21 cellular contexts compared by ENCODE assay signal in the genomic region with DNA sequence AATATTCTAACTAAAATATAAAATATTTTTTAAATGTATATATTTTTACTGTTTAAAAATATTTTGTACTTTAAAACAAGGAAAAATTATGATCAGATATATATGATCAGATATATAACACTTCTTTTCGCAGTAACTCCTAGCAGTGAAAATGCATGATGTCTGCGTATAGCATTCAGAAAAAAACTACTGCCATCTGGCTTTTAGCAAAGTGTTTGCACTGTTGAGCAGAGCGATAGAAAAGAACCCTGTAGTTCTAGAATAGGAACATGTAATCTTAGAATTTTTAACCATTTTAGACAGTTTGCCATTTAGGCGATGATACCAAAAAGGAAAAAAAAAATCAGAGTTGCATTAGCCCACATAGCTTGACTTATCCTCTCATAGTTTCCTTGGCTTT.
A peak's percentile ranks its signal among the peaks of the same experiment; 100 is the strongest.
DNase-seq lines count a peak whose midpoint lies in the region; ATAC-seq, FAIRE-seq and TF ChIP-seq lines count a peak whose summit lies in the region.
"Had no signal": no experiment of that assay in that cellular context is flagged by ENCODE, and none has a peak within 500 bp of the region (broad histone marks: within the 10 kb centered on the region; RNA-seq: fewer than 3 reads in every experiment).

No MANE protein-coding gene starts in this region.

- H3K36me3 ChIP-seq in Karpas-422 (ENCODE audit: insufficient read depth, low read length) = no peaks in the 10 kb centered on the region

- H3K36me3 Mint-ChIP-seq in nephron (ENCODE audit: low read depth) = no peaks in the 10 kb centered on the region
- H3K36me3 Mint-ChIP-seq in activated T-cell treated with anti-CD3 and anti-CD28 coated beads, Interleukin-2, amount 50 U/mL, for 4 hours (ENCODE audit: insufficient read depth) = no peaks in the 10 kb centered on the region
- H3K36me3 Mint-ChIP-seq: activated naive CD8-positive, alpha-beta T cell treated with anti-CD3 and anti-CD28 coated beads, Interleukin-2, amount 10 ng/mL, durations not matched to agents 7 days and 5 days had no signal

- H3K27ac ChIP-seq in dorsolateral prefrontal cortex (no peak overlapping the region), Karpas-422 (ENCODE audit: low read length) (no peak overlapping the region)

- TF ChIP-seq CTCF in dorsolateral prefrontal cortex (IDR thresholded peaks at IDR 0.05 in 54 of 56, conservative IDR thresholded peaks at IDR 0.05 in 2 of 56; ENCODE audit: low read depth in 1 of 56, partially characterized antibody in 56 of 56) (peak in 52 of 56 donors; percentile 12 to 62 (median 40)), nephron (IDR thresholded peaks at IDR 0.05; ENCODE audit: unreplicated experiment in 3 of 3) (peak; percentile 48 to 54 (median 49))

- intact Hi-C loops in dorsolateral prefrontal cortex (cut with DNase I) = no loop called here

- in situ Hi-C loops in G401 (cut with HindIII; ENCODE audit: low sequenced_read_pairs) = no loop called here

- FAIRE-seq in A204.1 (lab: Jason Lieb, UNC) = peak; percentile 9
- FAIRE-seq: GM12892 had no signal

- no peak overlapping the region for H3K4me3 ChIP-seq in dorsolateral prefrontal cortex
- no peak overlapping the region for H3K4me3 ChIP-seq in Karpas-422 (ENCODE audit: low read length)
- H3K4me3 ChIP-seq: mucosa of descending colon had no signal

- H4K20me1 ChIP-seq in Karpas-422 (ENCODE audit: insufficient read depth, low read depth, low read length) = no peaks in the 10 kb centered on the region

- H3K9me2 ChIP-seq in Karpas-422 (replicated peaks; ENCODE audit: insufficient read depth, low read length) = no peaks in the 10 kb centered on the region

- DNase-seq in G401 (ENCODE audit: low spot score) = peak; percentile 8
- DNase-seq in dorsolateral prefrontal cortex = no peak
- no peak for DNase-seq in Karpas-422
- DNase-seq in activated T-cell treated with anti-CD3 and anti-CD28 coated beads, Interleukin-2, amount 50 U/mL, for 4 hours = no peak
- DNase-seq: activated CD4-positive, alpha-beta memory T cell treated with anti-CD3 and anti-CD28 coated beads, Interleukin-2, amount 10 ng/mL, durations not matched to agents 7 days and 5 days; activated naive CD8-positive, alpha-beta T cell treated with anti-CD3 and anti-CD28 coated beads, Interleukin-2, amount 10 ng/mL, durations not matched to agents 7 days and 5 days; AML-193; Caco-2; GF-D8; mucosa of descending colon; MV-4-11; NCI-H2029; NCI-H526 treated with DMSO at 0.1 percent for 48 hours; RPMI8226; stimulated activated CD4-positive, alpha-beta T cell treated with anti-CD3 and anti-CD28 coated beads, Interleukin-4, amount 100 ng/mL, for 1 hour; substantia nigra had no signal

- H3K9ac ChIP-seq in Karpas-422 (ENCODE audit: low read length) = no peak overlapping the region

- H3K4me3 Mint-ChIP-seq in nephron = no peak overlapping the region
- no peak overlapping the region for H3K4me3 Mint-ChIP-seq in activated T-cell treated with anti-CD3 and anti-CD28 coated beads, Interleukin-2, amount 50 U/mL, for 4 hours
- H3K4me3 Mint-ChIP-seq: activated CD4-positive, alpha-beta memory T cell treated with anti-CD3 and anti-CD28 coated beads, Interleukin-2, amount 10 ng/mL, durations not matched to agents 7 days and 5 days; activated naive CD8-positive, alpha-beta T cell treated with anti-CD3 and anti-CD28 coated beads, Interleukin-2, amount 10 ng/mL, durations not matched to agents 7 days and 5 days had no signal

- no peak for ATAC-seq in activated T-cell treated with anti-CD3 and anti-CD28 coated beads, Interleukin-2, amount 50 U/mL, for 4 hours
- no peak for ATAC-seq in HG03342 (IDR thresholded peaks at IDR 0.05; ENCODE audit: unreplicated experiment)
- ATAC-seq in HG03460 (IDR thresholded peaks at IDR 0.05; ENCODE audit: unreplicated experiment) = no peak
- ATAC-seq: mucosa of descending colon had no signal

- H2AFZ ChIP-seq in Karpas-422 (ENCODE audit: low read length) = no peak overlapping the region

- peaks cover 3% of the 10 kb centered on the region for H3K9me3 Mint-ChIP-seq in nephron
- H3K9me3 Mint-ChIP-seq in activated T-cell treated with anti-CD3 and anti-CD28 coated beads, Interleukin-2, amount 50 U/mL, for 4 hours = no peaks in the 10 kb centered on the region

- no peak overlapping the region for H3K4me2 ChIP-seq in Karpas-422 (ENCODE audit: low read depth, low read length, poor library complexity, severe bottlenecking)

- H3K27me3 ChIP-seq in dorsolateral prefrontal cortex = peaks cover 0 to 4% (median 0%) of the 10 kb centered on the region in 45 donors
- H3K27me3 ChIP-seq in Karpas-422 (ENCODE audit: low read length) = no peaks in the 10 kb centered on the region

- H3K4me1 Mint-ChIP-seq in nephron = peaks cover 22% of the 10 kb centered on the region
- no peaks in the 10 kb centered on the region for H3K4me1 Mint-ChIP-seq in activated T-cell treated with anti-CD3 and anti-CD28 coated beads, Interleukin-2, amount 50 U/mL, for 4 hours (ENCODE audit: low read depth)
- H3K4me1 Mint-ChIP-seq: activated CD4-positive, alpha-beta memory T cell treated with anti-CD3 and anti-CD28 coated beads, Interleukin-2, amount 10 ng/mL, durations not matched to agents 7 days and 5 days; activated naive CD8-positive, alpha-beta T cell treated with anti-CD3 and anti-CD28 coated beads, Interleukin-2, amount 10 ng/mL, durations not matched to agents 7 days and 5 days had no signal

- H3K4me1 ChIP-seq in Karpas-422 (ENCODE audit: low read length) = no peaks in the 10 kb centered on the region
- H3K4me1 ChIP-seq: Caco-2 had no signal

- H3K79me2 ChIP-seq in Karpas-422 (ENCODE audit: low read length) = no peaks in the 10 kb centered on the region

- H3K9me3 ChIP-seq in Karpas-422 (ENCODE audit: low read length) = no peaks in the 10 kb centered on the region
- H3K9me3 ChIP-seq: Caco-2, mucosa of descending colon had no signal

- no peaks in the 10 kb centered on the region for H3K27me3 Mint-ChIP-seq in nephron (ENCODE audit: low read depth)
- no peaks in the 10 kb centered on the region for H3K27me3 Mint-ChIP-seq in activated T-cell treated with anti-CD3 and anti-CD28 coated beads, Interleukin-2, amount 50 U/mL, for 4 hours (ENCODE audit: low read depth)
- H3K27me3 Mint-ChIP-seq: activated CD4-positive, alpha-beta memory T cell treated with anti-CD3 and anti-CD28 coated beads, Interleukin-2, amount 10 ng/mL, durations not matched to agents 7 days and 5 days; activated naive CD8-positive, alpha-beta T cell treated with anti-CD3 and anti-CD28 coated beads, Interleukin-2, amount 10 ng/mL, durations not matched to agents 7 days and 5 days had no signal

- no peak overlapping the region for H3K27ac Mint-ChIP-seq in nephron
- H3K27ac Mint-ChIP-seq: activated CD4-positive, alpha-beta memory T cell treated with anti-CD3 and anti-CD28 coated beads, Interleukin-2, amount 10 ng/mL, durations not matched to agents 7 days and 5 days; activated naive CD8-positive, alpha-beta T cell treated with anti-CD3 and anti-CD28 coated beads, Interleukin-2, amount 10 ng/mL, durations not matched to agents 7 days and 5 days had no signal
